ENCODE assay signal across 9 cellular contexts in genomic region chr1:224851210-224851849, GRCh38.
DNase-seq lines count a peak whose midpoint lies in the region; ATAC-seq, FAIRE-seq and TF ChIP-seq lines count a peak whose summit lies in the region.
"Had no signal": no experiment of that assay in that cellular context is flagged by ENCODE, and none has a peak within 500 bp of the region (broad histone marks: within the 10 kb centered on the region; RNA-seq: fewer than 3 reads in every experiment).

No MANE protein-coding gene starts in this region.

- H3K36me3 ChIP-seq in A673 (ENCODE audit: insufficient read depth, low read length, poor library complexity, severe bottlenecking), result no peaks in the 10 kb centered on the region
- H3K36me3 ChIP-seq: neutrophil had no signal

- DNase-seq in A673 (ENCODE audit: low spot score), result peak; percentile 63
- peak; percentile 37 for DNase-seq in GM12891 (ENCODE audit: insufficient read length, low spot score)
- DNase-seq in NCI-H510A treated with DMSO at 0.1 percent for 48 hours (lab: John Stamatoyannopoulos, UW), result peak; percentile 61
- DNase-seq in activated CD8-positive, alpha-beta memory T cell treated with anti-CD3 and anti-CD28 coated beads for 24 hours, result peak; percentile 79
- peak; percentile 75 for DNase-seq in endothelial cell (ENCODE audit: low spot score)
- peak; percentile 78 for DNase-seq in myocyte (ENCODE audit: low read depth)
- DNase-seq in stimulated activated naive CD8-positive, alpha-beta T cell treated with anti-CD3 and anti-CD28 coated beads, Interleukin-15, Interleukin-2, amounts not matched to agents 100 U/mL and 50 U/mL, for 24 hours, result peak; percentile 62

- H3K36me3 Mint-ChIP-seq in endothelial cell (ENCODE audit: low read depth, unreplicated experiment), result no peaks in the 10 kb centered on the region

- no peaks in the 10 kb centered on the region for H3K4me1 ChIP-seq in A673 (ENCODE audit: insufficient read depth, low read length, poor library complexity, severe bottlenecking)

- no peak overlapping the region for H3K27ac Mint-ChIP-seq in endothelial cell (ENCODE audit: unreplicated experiment)

- no peak overlapping the region for H3K4me3 ChIP-seq in A673 (ENCODE audit: low read depth, low read length, poor library complexity, severe bottlenecking)

- H3K4me3 Mint-ChIP-seq in endothelial cell (ENCODE audit: unreplicated experiment), result no peak overlapping the region

- no peaks in the 10 kb centered on the region for H3K9me3 Mint-ChIP-seq in endothelial cell (ENCODE audit: unreplicated experiment)

- no peaks in the 10 kb centered on the region for H3K27me3 ChIP-seq in A673 (replicated peaks; ENCODE audit: insufficient read depth, low read depth, low read length, poor library complexity)
- H3K27me3 ChIP-seq: neutrophil had no signal

- intact Hi-C loops in A673 (cut with micrococcal nuclease; ENCODE audit: unreplicated experiment), result loop anchor here (1.0 to 5.0 kb wide), 2 partner anchors 150 to 209 kb away; no protein-coding TSS in a partner anchor

- POLR2A ChIA-PET in A673 (lab: Charles Lee; ENCODE audit: low non-redundant PET), result no interaction called here

- CTCF ChIA-PET in A673 (lab: Charles Lee), result interaction anchor here (0.5 to 3.7 kb wide), 7 partner anchors 33 to 1370 kb away, joined by 3 to 17 read pairs (median 4); no protein-coding TSS in a partner anchor

- no peaks in the 10 kb centered on the region for H3K9me3 ChIP-seq in A673 (ENCODE audit: low read depth, low read length, poor library complexity, severe bottlenecking)
- H3K9me3 ChIP-seq: neutrophil had no signal

- no TSS peak for BruUV-seq in A673 (replicated peaks; lab: Mats Ljungman, UMichigan)

- no peaks in the 10 kb centered on the region for H3K27me3 Mint-ChIP-seq in endothelial cell (ENCODE audit: unreplicated experiment)

- H3K27ac ChIP-seq in A673 (ENCODE audit: low read depth, low read length, poor library complexity, severe bottlenecking), result no peak overlapping the region
- H3K27ac ChIP-seq: neutrophil had no signal

- no peak for TF ChIP-seq POLR2A in GM12891 (IDR thresholded peaks at IDR 0.05; ENCODE audit: low read depth, low read length)

- TF ChIP-seq CTCF in A673 (conservative IDR thresholded peaks at IDR 0.05; ENCODE audit: low read depth, low read length) (peak; percentile 89), endothelial cell (IDR thresholded peaks at IDR 0.05; ENCODE audit: unreplicated experiment) (peak; percentile 84)

- H3K4me1 Mint-ChIP-seq in endothelial cell (ENCODE audit: unreplicated experiment), result peaks cover 8% of the 10 kb centered on the region

- ATAC-seq in HG03025 (IDR thresholded peaks at IDR 0.05; ENCODE audit: low FRiP score, unreplicated experiment), result peak; percentile 53
- ATAC-seq in stimulated activated naive CD8-positive, alpha-beta T cell treated with anti-CD3 and anti-CD28 coated beads, Interleukin-15, Interleukin-2, amounts not matched to agents 100 U/mL and 50 U/mL, for 24 hours, result no peak

- peak; percentile 89 for FAIRE-seq in GM12891 (lab: Jason Lieb, UNC)

TF ChIP-seq in GM12891, 5 proteins besides CTCF, POLR2A, EP300 and RAD21:
- TF ChIP-seq POLR2AphosphoS5 (IDR thresholded peaks at IDR 0.05; ENCODE audit: low read depth, low read length) (no peak), PAX5 (IDR thresholded peaks at IDR 0.05; ENCODE audit: insufficient read depth, low read length, severe bottlenecking) (no peak), POU2F2 (IDR thresholded peaks at IDR 0.05; ENCODE audit: low read depth, low read length) (0 out of 2 replicates have a peak, but pooled peaks have one; percentile 16), SPI1 (IDR thresholded peaks at IDR 0.05; ENCODE audit: low read depth, low read length) (no peak), TAF1 (IDR thresholded peaks at IDR 0.05; ENCODE audit: low read depth, low read length) (no peak)
TF ChIP-seq in GM12891: peak in this region for 1.
